Comparison of ENCODE assay signal across 8 cellular contexts in the genomic region with DNA sequence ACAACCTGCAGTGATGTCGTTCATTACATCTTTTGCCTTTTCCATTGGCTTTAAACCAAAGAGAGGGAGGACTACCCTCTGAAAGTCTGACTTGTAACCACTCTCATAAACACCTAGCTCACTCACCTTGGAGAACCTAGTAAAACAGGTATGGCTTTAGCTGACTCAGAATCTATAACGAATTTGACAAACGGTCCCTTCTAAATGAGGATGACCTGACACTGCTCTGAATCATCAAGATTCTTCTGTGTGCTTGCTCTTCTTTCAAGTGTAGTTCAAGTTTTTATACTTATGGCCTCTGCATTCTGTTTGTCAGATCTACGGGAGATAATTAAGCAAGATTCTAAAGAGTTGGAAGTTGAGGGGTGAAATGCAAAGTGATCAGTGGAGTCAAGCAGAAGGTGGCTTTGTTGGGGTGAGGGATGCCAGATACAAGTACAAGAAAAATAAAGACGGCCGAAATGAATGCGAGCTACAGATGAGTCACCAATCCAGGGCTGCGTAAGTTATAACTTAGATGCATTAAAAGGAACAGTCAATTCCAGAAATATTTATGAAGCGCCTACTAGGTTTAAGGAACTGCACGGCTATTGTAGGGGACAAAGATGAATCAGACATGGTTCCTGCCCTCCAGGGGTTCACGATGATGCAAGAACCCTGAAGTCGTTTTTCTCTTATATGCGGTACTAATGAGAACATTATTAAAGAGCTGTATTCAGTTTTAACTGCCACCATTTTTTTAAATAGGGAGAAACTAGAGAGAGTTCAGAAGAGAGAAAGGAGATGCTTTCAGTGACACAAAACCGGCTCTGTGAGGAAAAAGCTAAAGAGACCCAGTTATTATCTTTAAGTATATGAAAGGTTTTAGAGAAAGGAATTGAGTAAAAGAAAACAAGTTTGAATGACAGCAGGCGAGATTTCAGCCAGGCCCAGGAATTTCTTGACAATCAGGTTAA. TPM values are rescaled to one million over a fixed set of nuclear protein-coding genes. Genes with fewer than 3 reads are reported as not detected.
DNase-seq lines count a peak whose midpoint lies in the region; ATAC-seq and TF ChIP-seq lines count a peak whose summit lies in the region.

No MANE protein-coding gene starts in this region.

- peak; percentile 64 for ATAC-seq in activated T-helper 17 cell treated with anti-CD3 and anti-CD28 coated beads, Interleukin-2, amount 50 U/mL, for 72 hours (replicated peaks)

- CTCF ChIA-PET in activated naive CD4-positive, alpha-beta T cell treated with anti-CD3 and anti-CD28 coated beads, Interleukin-2, amount 10 ng/mL, durations not matched to agents 7 days and 5 days (lab: Charles Lee) = interaction anchor here (1.7 kb wide), 1 partner anchor 125 kb away, joined by 4 read pairs; no protein-coding TSS in a partner anchor

- H3K27ac Mint-ChIP-seq in activated naive CD4-positive, alpha-beta T cell treated with anti-CD3 and anti-CD28 coated beads, Interleukin-2, amount 50 U/mL, for 24 hours = peak overlapping the region; percentile 57
- H3K27ac Mint-ChIP-seq in activated naive CD4-positive, alpha-beta T cell treated with anti-CD3 and anti-CD28 coated beads, Interleukin-2, amount 10 ng/mL, durations not matched to agents 7 days and 5 days = no peak overlapping the region
- peak overlapping the region; percentile 87 for H3K27ac Mint-ChIP-seq in activated T-helper 17 cell treated with anti-CD3 and anti-CD28 coated beads, Interleukin-2, amount 50 U/mL, for 72 hours

- H3K36me3 Mint-ChIP-seq in activated naive CD4-positive, alpha-beta T cell treated with anti-CD3 and anti-CD28 coated beads, Interleukin-2, amount 50 U/mL, for 24 hours = peaks cover 2% of the 10 kb centered on the region
- H3K36me3 Mint-ChIP-seq in activated naive CD4-positive, alpha-beta T cell treated with anti-CD3 and anti-CD28 coated beads, Interleukin-2, amount 10 ng/mL, durations not matched to agents 7 days and 5 days = peaks cover 22% of the 10 kb centered on the region
- H3K36me3 Mint-ChIP-seq in activated T-helper 17 cell treated with anti-CD3 and anti-CD28 coated beads, Interleukin-2, amount 50 U/mL, for 72 hours (ENCODE audit: low read depth) = peaks cover 38% of the 10 kb centered on the region

- H3K4me1 Mint-ChIP-seq in activated naive CD4-positive, alpha-beta T cell treated with anti-CD3 and anti-CD28 coated beads, Interleukin-2, amount 50 U/mL, for 24 hours = peaks cover 98% of the 10 kb centered on the region
- peaks cover 80% of the 10 kb centered on the region for H3K4me1 Mint-ChIP-seq in activated naive CD4-positive, alpha-beta T cell treated with anti-CD3 and anti-CD28 coated beads, Interleukin-2, amount 10 ng/mL, durations not matched to agents 7 days and 5 days
- peaks cover 77% of the 10 kb centered on the region for H3K4me1 Mint-ChIP-seq in activated T-helper 17 cell treated with anti-CD3 and anti-CD28 coated beads, Interleukin-2, amount 50 U/mL, for 72 hours

- H3K9me3 Mint-ChIP-seq in activated naive CD4-positive, alpha-beta T cell treated with anti-CD3 and anti-CD28 coated beads, Interleukin-2, amount 50 U/mL, for 24 hours = no peaks in the 10 kb centered on the region
- no peaks in the 10 kb centered on the region for H3K9me3 Mint-ChIP-seq in activated naive CD4-positive, alpha-beta T cell treated with anti-CD3 and anti-CD28 coated beads, Interleukin-2, amount 10 ng/mL, durations not matched to agents 7 days and 5 days
- H3K9me3 Mint-ChIP-seq in activated T-helper 17 cell treated with anti-CD3 and anti-CD28 coated beads, Interleukin-2, amount 50 U/mL, for 72 hours = no peaks in the 10 kb centered on the region

- no peak for TF ChIP-seq CTCF in fibroblast of villous mesenchyme (IDR thresholded peaks at IDR 0.05; ENCODE audit: insufficient read depth, low read depth, low read length)

- H3K27me3 Mint-ChIP-seq in activated naive CD4-positive, alpha-beta T cell treated with anti-CD3 and anti-CD28 coated beads, Interleukin-2, amount 50 U/mL, for 24 hours = no peaks in the 10 kb centered on the region
- H3K27me3 Mint-ChIP-seq in activated naive CD4-positive, alpha-beta T cell treated with anti-CD3 and anti-CD28 coated beads, Interleukin-2, amount 10 ng/mL, durations not matched to agents 7 days and 5 days = no peaks in the 10 kb centered on the region
- no peaks in the 10 kb centered on the region for H3K27me3 Mint-ChIP-seq in activated T-helper 17 cell treated with anti-CD3 and anti-CD28 coated beads, Interleukin-2, amount 50 U/mL, for 72 hours

- DNase-seq in activated naive CD4-positive, alpha-beta T cell treated with anti-CD3 and anti-CD28 coated beads, Interleukin-2, amount 10 ng/mL, durations not matched to agents 7 days and 5 days = no peak
- peak; percentile 86 for DNase-seq in fibroblast of villous mesenchyme (ENCODE audit: low read depth)
- no peak for DNase-seq in NCI-H2029 (lab: John Stamatoyannopoulos, UW)
- no peak for DNase-seq in iPS-NIHi11 (ENCODE audit: low spot score)
- DNase-seq in effector CD4-positive, alpha-beta T cell = no peak
- no peak for DNase-seq in SK-N-DZ (ENCODE audit: low spot score)

- H3K4me3 ChIP-seq in fibroblast of villous mesenchyme (ENCODE audit: low read depth, low read length) = no peak overlapping the region

- H3K4me3 Mint-ChIP-seq in activated naive CD4-positive, alpha-beta T cell treated with anti-CD3 and anti-CD28 coated beads, Interleukin-2, amount 50 U/mL, for 24 hours = peak overlapping the region; percentile 27
- H3K4me3 Mint-ChIP-seq in activated naive CD4-positive, alpha-beta T cell treated with anti-CD3 and anti-CD28 coated beads, Interleukin-2, amount 10 ng/mL, durations not matched to agents 7 days and 5 days = no peak overlapping the region
- H3K4me3 Mint-ChIP-seq in activated T-helper 17 cell treated with anti-CD3 and anti-CD28 coated beads, Interleukin-2, amount 50 U/mL, for 72 hours = peak overlapping the region; percentile 61

RNA-seq across cellular contexts. Expression of gene HIPK2, which starts 6.5 kb away (rescaled TPM):
- total RNA-seq in activated T-helper 17 cell treated with anti-CD3 and anti-CD28 coated beads, Interleukin-2, amount 50 U/mL, for 72 hours = 10 to 100 TPM; 44.2 to 46.9 TPM
- 7.1 and 7.3 TPM in 2 replicates for total RNA-seq in fibroblast of villous mesenchyme
- 6.5 and 7.1 TPM in 2 replicates for polyA plus RNA-seq in SK-N-DZ (2014; cell fraction: cytosol; rRNA removed)
- polyA plus RNA-seq in SK-N-DZ (2014; cell fraction: nucleus; rRNA removed) = 3.4 and 6.1 TPM in 2 replicates

RNA-seq across cellular contexts. Expression of gene TBXAS1, which starts 57.8 kb away (rescaled TPM):
- 10 to 100 TPM; 17.8 to 22.0 TPM for total RNA-seq in activated T-helper 17 cell treated with anti-CD3 and anti-CD28 coated beads, Interleukin-2, amount 50 U/mL, for 72 hours
- 0.32 TPM in 1 of 2 replicates, not detected in the other for total RNA-seq in fibroblast of villous mesenchyme
- 2.3 and 9.7 TPM in 2 replicates for polyA plus RNA-seq in SK-N-DZ (2014; cell fraction: cytosol; rRNA removed)
- polyA plus RNA-seq in SK-N-DZ (2014; cell fraction: nucleus; rRNA removed) = 2.9 and 9.0 TPM in 2 replicates

Comparison
In these comparisons a context has a peak if more than half of its experiments do, and no peak if none do; other contexts are left out.
1. RNA of gene TBXAS1, which starts 57.8 kb away (total RNA-seq): 17.8 to 22.0 TPM in activated T-helper 17 cell treated with anti-CD3 and anti-CD28 coated beads, Interleukin-2, amount 50 U/mL, for 72 hours; 0.32 TPM in fibroblast of villous mesenchyme; every median in the first group is over 10 times any median in the second.